In genomic region chr22:41746563-41747400, GRCh38 we compare ENCODE assay signal across 9 cellular contexts. TPM values are rescaled to one million over a fixed set of nuclear protein-coding genes. Genes with fewer than 3 reads are reported as not detected.
A peak's percentile ranks its signal among the peaks of the same experiment; 100 is the strongest.
DNase-seq lines count a peak whose midpoint lies in the region; ATAC-seq, FAIRE-seq and TF ChIP-seq lines count a peak whose summit lies in the region.
"Had no signal": no experiment of that assay in that cellular context is flagged by ENCODE, and none has a peak within 500 bp of the region (broad histone marks: within the 10 kb centered on the region; RNA-seq: fewer than 3 reads in every experiment).

No MANE protein-coding gene starts in this region.

- ATAC-seq in GM21515 (IDR thresholded peaks at IDR 0.05; ENCODE audit: unreplicated experiment) (peak; percentile 73), pancreas (peak; percentile 85 to 99 (median 98))

- no peaks in the 10 kb centered on the region for H3K36me3 ChIP-seq in Karpas-422 (ENCODE audit: insufficient read depth, low read length)
- no peaks in the 10 kb centered on the region for H3K36me3 ChIP-seq in pancreas

- H4K20me1 ChIP-seq in Karpas-422 (ENCODE audit: insufficient read depth, low read depth, low read length), result no peaks in the 10 kb centered on the region

- H3K9me2 ChIP-seq in Karpas-422 (replicated peaks; ENCODE audit: insufficient read depth, low read length), result no peaks in the 10 kb centered on the region

- no peaks in the 10 kb centered on the region for H3K9me3 Mint-ChIP-seq in type B pancreatic cell
- H3K9me3 Mint-ChIP-seq: dendritic cell treated with granulocyte-macrophage colony-stimulating factor and Interleukin-4, amounts not matched to agents 40 ng/mL and 50 ng/mL, for 4 days had no signal

- H3K27me3 ChIP-seq in Karpas-422 (ENCODE audit: low read length), result no peaks in the 10 kb centered on the region
- H3K27me3 ChIP-seq in pancreas, result no peaks in the 10 kb centered on the region

- no peak overlapping the region for H3K4me3 Mint-ChIP-seq in type B pancreatic cell
- H3K4me3 Mint-ChIP-seq: dendritic cell treated with granulocyte-macrophage colony-stimulating factor and Interleukin-4, amounts not matched to agents 40 ng/mL and 50 ng/mL, for 4 days had no signal

- H3K4me2 ChIP-seq in Karpas-422 (ENCODE audit: low read depth, low read length, poor library complexity, severe bottlenecking), result no peak overlapping the region

- H3K27me3 Mint-ChIP-seq in type B pancreatic cell, result peaks cover 25% of the 10 kb centered on the region

- no peak overlapping the region for H3K27ac ChIP-seq in Karpas-422 (ENCODE audit: low read length)
- no peak overlapping the region for H3K27ac ChIP-seq in pancreas

- H3K4me3 ChIP-seq in Karpas-422 (ENCODE audit: low read length), result no peak overlapping the region
- no peak overlapping the region for H3K4me3 ChIP-seq in pancreas

- no peaks in the 10 kb centered on the region for H3K36me3 Mint-ChIP-seq in type B pancreatic cell

- H3K4me1 ChIP-seq in Karpas-422 (ENCODE audit: low read length), result peaks cover 15% of the 10 kb centered on the region
- H3K4me1 ChIP-seq in pancreas, result no peaks in the 10 kb centered on the region

- H3K9me3 ChIP-seq in Karpas-422 (ENCODE audit: low read length) (no peaks in the 10 kb centered on the region), pancreas (no peaks in the 10 kb centered on the region)

- intact Hi-C loops in pancreas (cut with DNase I), result loop anchor here in 2 of 3 donors (5.0 kb wide), 1 partner anchor 196 kb away; no protein-coding TSS in a partner anchor

- FAIRE-seq in D721Med (lab: Jason Lieb, UNC) (no peak), pancreas (lab: Jason Lieb, UNC) (no peak)

- H3K4me1 Mint-ChIP-seq in type B pancreatic cell (ENCODE audit: unreplicated experiment), result peaks cover 5% of the 10 kb centered on the region

- no peak overlapping the region for H3K27ac Mint-ChIP-seq in type B pancreatic cell
- H3K27ac Mint-ChIP-seq: dendritic cell treated with granulocyte-macrophage colony-stimulating factor and Interleukin-4, amounts not matched to agents 40 ng/mL and 50 ng/mL, for 4 days had no signal

- 0 to 1% methylated on average over 3 of the region's 3 CpGs for whole genome bisulfite sequencing in pancreas, 2 donors

- no peak overlapping the region for H2AFZ ChIP-seq in Karpas-422 (ENCODE audit: low read length)

- H3K9ac ChIP-seq in Karpas-422 (ENCODE audit: low read length), result no peak overlapping the region

- no peaks in the 10 kb centered on the region for H3K79me2 ChIP-seq in Karpas-422 (ENCODE audit: low read length)

- peak; percentile 30 for DNase-seq in D721Med (ENCODE audit: insufficient read length, low spot score)
- DNase-seq in Karpas-422, result peak; percentile 78
- DNase-seq in SHP77 (lab: John Stamatoyannopoulos, UW), result peak; percentile 56
- peak; percentile 21 for DNase-seq in activated gamma-delta T cell treated with anti-CD3 and anti-CD28 coated beads, Interleukin-2, amount 50 U/mL, for 16 hours (ENCODE audit: low read depth)
- DNase-seq in glomerular endothelial cell (ENCODE audit: extremely low read depth, low read depth, low spot score), result peak; percentile 34
- peak; percentile 56 to 86 (median 72) for DNase-seq in pancreas
- no peak for DNase-seq in type B pancreatic cell (ENCODE audit: extremely low spot score, unreplicated experiment)

- peak; percentile 86 for TF ChIP-seq CTCF in D721Med (IDR thresholded peaks at IDR 0.05; ENCODE audit: insufficient read depth, missing control alignments)
- TF ChIP-seq CTCF in pancreas (IDR thresholded peaks at IDR 0.05), result peak; percentile 43 to 53 (median 49)
- peak; percentile 82 for TF ChIP-seq CTCF in type B pancreatic cell (conservative IDR thresholded peaks at IDR 0.05)

RNA-seq across cellular contexts. Expression of gene MEI1, which starts 47.5 kb away (rescaled TPM):
- total RNA-seq in Karpas-422 (2014; rRNA removed; shearing (Covaris generic); ENCODE audit: low replicate concordance), result 4.9 and 8.2 TPM in 2 replicates
- 0.34 and 0.64 TPM in 2 replicates for total RNA-seq in glomerular endothelial cell
- 1 to 10 TPM in 1 of 6 donors, under 1 TPM in 4, not detected in 1; 0.28 to 2.3 (median 0.35) TPM for total RNA-seq in pancreas
- under 1 TPM; 0.15 to 0.70 TPM for polyA plus RNA-seq in pancreas
- 0.90 and 1.2 TPM in 2 replicates for total RNA-seq in type B pancreatic cell (ENCODE audit: low replicate concordance)

RNA-seq across cellular contexts. Expression of gene CCDC134, which starts 53.7 kb away (rescaled TPM):
- 4.4 and 12.5 TPM in 2 replicates for total RNA-seq in Karpas-422 (2014; rRNA removed; shearing (Covaris generic); ENCODE audit: low replicate concordance)
- total RNA-seq in glomerular endothelial cell (4.6 and 5.2 TPM in 2 replicates), pancreas (1 to 10 TPM; 2.9 to 7.6 (median 4.9) TPM), type B pancreatic cell (ENCODE audit: low replicate concordance) (13.2 and 19.6 TPM in 2 replicates)
- polyA plus RNA-seq in pancreas, result 1 to 10 TPM; 1.9 to 2.0 TPM

RNA-seq across cellular contexts. Expression of gene SNU13, which starts 58.1 kb away (rescaled TPM):
- total RNA-seq in Karpas-422 (2014; rRNA removed; shearing (Covaris generic); ENCODE audit: low replicate concordance), result 148 and 185 TPM in 2 replicates
- total RNA-seq in glomerular endothelial cell, result 122 and 123 TPM in 2 replicates
- 10 to 100 TPM; 43.5 to 74.1 (median 59.5) TPM for total RNA-seq in pancreas
- 10 to 100 TPM; 57.9 to 89.7 TPM for polyA plus RNA-seq in pancreas
- total RNA-seq in type B pancreatic cell (ENCODE audit: low replicate concordance), result 124 and 136 TPM in 2 replicates
